Comparison of ENCODE assay signal across 1 cellular context in genomic region chr1:234957330-234958065, GRCh38.
TF ChIP-seq lines count a peak whose summit lies in the region.

No MANE protein-coding gene starts in this region.

TF ChIP-seq in HepG2, 621 proteins besides CTCF, POLR2A, EP300 and RAD21 (continued from another document and continues in another):
- TF ChIP-seq ZBTB40 (IDR thresholded peaks at IDR 0.05) (no peak), ZBTB40 (CRISPR knock-in tag; IDR thresholded peaks at IDR 0.05) (peak; percentile 79), MXD4 (CRISPR knock-in tag; IDR thresholded peaks at IDR 0.05) (peak; percentile 49; the same call in 1 of the 2 replicates), ZNF75D (CRISPR knock-in tag; IDR thresholded peaks at IDR 0.05; ENCODE audit: borderline replicate concordance) (no peak), SP1 (IDR thresholded peaks at IDR 0.05) (no peak), SP1 (CRISPR knock-in tag; IDR thresholded peaks at IDR 0.05) (0 out of 2 replicates have a peak, but pooled peaks have one; percentile 22), SMARCE1 (IDR thresholded peaks at IDR 0.05; ENCODE audit: borderline replicate concordance) (no peak), HNRNPLL (IDR thresholded peaks at IDR 0.05; ENCODE audit: low read depth, low read length, poor library complexity, severe bottlenecking) (peak; percentile 32), ZNF552 (CRISPR knock-in tag; IDR thresholded peaks at IDR 0.05; ENCODE audit: borderline replicate concordance) (no peak), ELF1 (CRISPR knock-in tag; IDR thresholded peaks at IDR 0.05) (peak; percentile 52), ZNF720 (CRISPR knock-in tag; IDR thresholded peaks at IDR 0.05) (no peak), HNRNPK (IDR thresholded peaks at IDR 0.05; ENCODE audit: low read depth, low read length, poor library complexity, severe bottlenecking) (no peak), RBAK (CRISPR knock-in tag; IDR thresholded peaks at IDR 0.05) (0 out of 2 replicates have a peak, but pooled peaks have one; percentile 29), FUBP1 (CRISPR knock-in tag; IDR thresholded peaks at IDR 0.05; ENCODE audit: borderline replicate concordance) (0 out of 2 replicates have a peak, but pooled peaks have one; percentile 35), TBL1XR1 (IDR thresholded peaks at IDR 0.05; ENCODE audit: borderline replicate concordance, low read length, partially characterized antibody) (no peak), ZNF282 (IDR thresholded peaks at IDR 0.05; ENCODE audit: partially characterized antibody) (no peak), HCFC1 (IDR thresholded peaks at IDR 0.05; ENCODE audit: low read depth, low read length) (no peak), ZBTB37 (CRISPR knock-in tag; IDR thresholded peaks at IDR 0.05) (peak; percentile 86), NFAT5 (CRISPR knock-in tag; IDR thresholded peaks at IDR 0.05) (no peak), ZFYVE20 (CRISPR knock-in tag; IDR thresholded peaks at IDR 0.05; ENCODE audit: borderline replicate concordance, low read depth) (0 out of 2 replicates have a peak, but pooled peaks have one; percentile 46), BRD4 (CRISPR knock-in tag; IDR thresholded peaks at IDR 0.05) (peak; percentile 87), EED (CRISPR knock-in tag; IDR thresholded peaks at IDR 0.05) (no peak; the same call in 1 of the 2 replicates), ZNF292 (CRISPR knock-in tag; IDR thresholded peaks at IDR 0.05; ENCODE audit: borderline replicate concordance, low read depth) (peak; percentile 93; the same call in 1 of the 2 replicates), ZBTB44 (CRISPR knock-in tag; IDR thresholded peaks at IDR 0.05) (peak; percentile 80; the same call in 1 of the 2 replicates), ZNF33A (CRISPR knock-in tag; IDR thresholded peaks at IDR 0.05; ENCODE audit: borderline replicate concordance) (0 out of 2 replicates have a peak, but pooled peaks have one; percentile 20), HMG20B (CRISPR knock-in tag; conservative IDR thresholded peaks at IDR 0.05) (peak; percentile 83), ZNF557 (CRISPR knock-in tag; IDR thresholded peaks at IDR 0.05) (peak; percentile 71; the same call in 1 of the 2 replicates), CSRNP2 (CRISPR knock-in tag; conservative IDR thresholded peaks at IDR 0.05; ENCODE audit: low read depth) (no peak), MEIS2 (CRISPR knock-in tag; IDR thresholded peaks at IDR 0.05) (peak; percentile 66; the same call in 1 of the 2 replicates), ARNTL (CRISPR knock-in tag; IDR thresholded peaks at IDR 0.05) (peak; percentile 71; the same call in 1 of the 2 replicates), TRIM22 (IDR thresholded peaks at IDR 0.05) (no peak), AKAP8 (CRISPR knock-in tag; IDR thresholded peaks at IDR 0.05) (0 out of 2 replicates have a peak, but pooled peaks have one; percentile 55), ZFP90 (CRISPR knock-in tag; IDR thresholded peaks at IDR 0.05; ENCODE audit: borderline replicate concordance) (no peak; the same call in 1 of the 2 replicates), ZNF816 (CRISPR knock-in tag; IDR thresholded peaks at IDR 0.05; ENCODE audit: borderline replicate concordance) (peak; percentile 71), MAF1 (CRISPR knock-in tag; IDR thresholded peaks at IDR 0.05; ENCODE audit: borderline replicate concordance) (no peak), ELF3 (CRISPR knock-in tag; IDR thresholded peaks at IDR 0.05) (peak; percentile 91)
